In genomic region chrX:40107291-40108083, GRCh38 we compare ENCODE assay signal across 8 cellular contexts. TPM values are rescaled to one million over a fixed set of nuclear protein-coding genes. Genes with fewer than 3 reads are reported as not detected.
A peak's percentile ranks its signal among the peaks of the same experiment; 100 is the strongest.
DNase-seq lines count a peak whose midpoint lies in the region; ATAC-seq and TF ChIP-seq lines count a peak whose summit lies in the region.

No MANE protein-coding gene starts in this region.

- H3K27ac Mint-ChIP-seq in activated T-cell treated with anti-CD3 and anti-CD28 coated beads, Interleukin-2, amount 50 U/mL, for 24 hours: peak overlapping the region; percentile 80

- intact Hi-C loops in left cardiac atrium (cut with DNase I) (loop anchor here (5.0 kb wide), 2 partner anchors 45 to 50 kb away; no protein-coding TSS in a partner anchor), prostate gland (cut with DNase I) (loop anchor here (5.0 to 10.0 kb wide), 2 partner anchors 45 to 293 kb away; no protein-coding TSS in a partner anchor)

- H3K36me3 Mint-ChIP-seq in activated T-cell treated with anti-CD3 and anti-CD28 coated beads, Interleukin-2, amount 50 U/mL, for 24 hours (ENCODE audit: low read depth): peaks cover 5% of the 10 kb centered on the region

- TF ChIP-seq CTCF in DOHH2 (IDR thresholded peaks at IDR 0.05; ENCODE audit: low read depth, low read length, poor library complexity, severe bottlenecking) (no peak), prostate gland (IDR thresholded peaks at IDR 0.05) (no peak)

- H3K4me3 Mint-ChIP-seq in activated T-cell treated with anti-CD3 and anti-CD28 coated beads, Interleukin-2, amount 50 U/mL, for 24 hours: peak overlapping the region; percentile 71

- 13% methylated on average over 34 of the region's 68 CpGs for WGBS in prostate gland

- peaks cover 5% of the 10 kb centered on the region for H3F3A ChIP-seq in DOHH2 (ENCODE audit: control insufficient read depth, insufficient read depth)

- no peak for TF ChIP-seq POLR2A in prostate gland (IDR thresholded peaks at IDR 0.05)

- H3K4me3 ChIP-seq in DOHH2 (ENCODE audit: low read length) (peak overlapping the region; percentile 79), MG63 (no peak overlapping the region; the same call in none of the 2 replicates), prostate gland (peak overlapping the region in 1 of 2 donors; percentile 42)

- H3K27ac ChIP-seq in DOHH2 (ENCODE audit: low read depth, low read length): peak overlapping the region; percentile 80
- H3K27ac ChIP-seq in prostate gland: peak overlapping the region; percentile 86 to 95

- no peaks in the 10 kb centered on the region for H4K20me1 ChIP-seq in DOHH2 (ENCODE audit: control insufficient read depth, insufficient read depth, low read depth, low read length)

- no peaks in the 10 kb centered on the region for H3K36me3 ChIP-seq in DOHH2 (ENCODE audit: control insufficient read depth, low read length)
- H3K36me3 ChIP-seq in MG63: no peaks in the 10 kb centered on the region
- H3K36me3 ChIP-seq in prostate gland: no peaks in the 10 kb centered on the region

- H3K79me2 ChIP-seq in DOHH2 (ENCODE audit: control insufficient read depth, low read length): peaks cover 17% of the 10 kb centered on the region

- H3K27me3 Mint-ChIP-seq in activated T-cell treated with anti-CD3 and anti-CD28 coated beads, Interleukin-2, amount 50 U/mL, for 24 hours: peaks cover 52% of the 10 kb centered on the region

- H3K9me3 ChIP-seq in DOHH2 (ENCODE audit: control insufficient read depth, insufficient read depth, low read length) (no peaks in the 10 kb centered on the region), MG63 (no peaks in the 10 kb centered on the region), prostate gland (no peaks in the 10 kb centered on the region)

- H3K4me1 ChIP-seq in DOHH2 (ENCODE audit: control insufficient read depth, low read length) (peaks cover 49% of the 10 kb centered on the region), prostate gland (replicated peaks) (no peaks in the 10 kb centered on the region)

- peaks cover 6% of the 10 kb centered on the region for H3K27me3 ChIP-seq in DOHH2 (ENCODE audit: control insufficient read depth, low read length)
- no peaks in the 10 kb centered on the region for H3K27me3 ChIP-seq in MG63
- H3K27me3 ChIP-seq in prostate gland (replicated peaks; ENCODE audit: insufficient read depth): no peaks in the 10 kb centered on the region

- H3K9me3 Mint-ChIP-seq in activated T-cell treated with anti-CD3 and anti-CD28 coated beads, Interleukin-2, amount 50 U/mL, for 24 hours: no peaks in the 10 kb centered on the region

- DNase-seq in MG63 (peak; percentile 55), left cardiac atrium (peak; percentile 77), prostate gland (ENCODE audit: low spot score) (peak; percentile 20), KG1 (lab: John Stamatoyannopoulos, UW) (no peak)
- DNase-seq in activated T-cell treated with anti-CD3 and anti-CD28 coated beads, Interleukin-2, amount 50 U/mL, for 24 hours: no peak

- H3K4me1 Mint-ChIP-seq in activated T-cell treated with anti-CD3 and anti-CD28 coated beads, Interleukin-2, amount 50 U/mL, for 24 hours (ENCODE audit: low read depth): peaks cover 22% of the 10 kb centered on the region

- peak; percentile 6 to 40 for ATAC-seq in left cardiac atrium
- ATAC-seq in HG03571 (IDR thresholded peaks at IDR 0.05; ENCODE audit: unreplicated experiment): no peak
- ATAC-seq in GM21825 (IDR thresholded peaks at IDR 0.05; ENCODE audit: unreplicated experiment): no peak

- H3K4me2 ChIP-seq in DOHH2 (ENCODE audit: low read length): peak overlapping the region; percentile 85

- no peaks in the 10 kb centered on the region for H3K9me2 ChIP-seq in DOHH2 (replicated peaks; ENCODE audit: control insufficient read depth, low read length)

RNA-seq across cellular contexts. Expression of gene BCOR, which starts 9.7 kb away (rescaled TPM):
- 13.4 and 15.0 TPM in 2 replicates for total RNA-seq in MG63 (2014; rRNA removed; shearing (Covaris generic); ENCODE audit: low replicate concordance)
- total RNA-seq in left cardiac atrium: 10 to 100 TPM; 10.8 to 21.6 TPM
- total RNA-seq in prostate gland: 10 to 100 TPM; 56.2 to 70.8 TPM

Comparison
In these comparisons a context has a peak if more than half of its experiments do, and no peak if none do; other contexts are left out.
1. DNase-seq: peak in MG63 (single experiment), left cardiac atrium (single experiment) and prostate gland (single experiment); none in activated T-cell treated with anti-CD3 and anti-CD28 coated beads, Interleukin-2, amount 50 U/mL, for 24 hours (single experiment) and KG1 (single experiment).
2. ATAC-seq: peak in left cardiac atrium (2 of 2); none in HG03571 (single experiment) and GM21825 (single experiment).